In genomic region chr18:37668971-37669747, GRCh38 we compare ENCODE assay signal across 2 cellular contexts.
TF ChIP-seq lines count a peak whose summit lies in the region.

No MANE protein-coding gene starts in this region.

TF ChIP-seq in H1, 55 proteins besides CTCF, POLR2A, EP300 and RAD21 (continues in another document):
- TF ChIP-seq KDM1A (IDR thresholded peaks at IDR 0.05; ENCODE audit: borderline replicate concordance, low read length) (no peak), MAX (IDR thresholded peaks at IDR 0.05) (no peak), CHD7 (IDR thresholded peaks at IDR 0.05; ENCODE audit: insufficient replicate concordance, low read length) (no peak), CBX5 (IDR thresholded peaks at IDR 0.05; ENCODE audit: low read depth, low read length) (no peak), TAF1 (IDR thresholded peaks at IDR 0.05; ENCODE audit: low read depth, low read length) (no peak), RXRA (IDR thresholded peaks at IDR 0.05; ENCODE audit: insufficient read depth, low read depth, low read length) (no peak), SIX5 (IDR thresholded peaks at IDR 0.05; ENCODE audit: low read depth, low read length) (no peak), MAFK (IDR thresholded peaks at IDR 0.05; ENCODE audit: low read depth, low read length) (no peak), POU5F1 (IDR thresholded peaks at IDR 0.05; ENCODE audit: low read depth, low read length) (no peak), SP2 (IDR thresholded peaks at IDR 0.05; ENCODE audit: low read length) (no peak), ZNF274 (IDR thresholded peaks at IDR 0.05; ENCODE audit: borderline replicate concordance, extremely low read depth, low read length) (no peak), RNF2 (IDR thresholded peaks at IDR 0.05; ENCODE audit: borderline replicate concordance, low read depth, low read length, missing control alignments, poor library complexity, severe bottlenecking) (no peak), EZH2 (IDR thresholded peaks at IDR 0.05; ENCODE audit: low read depth, low read length, severe bottlenecking) (no peak), SUZ12 (IDR thresholded peaks at IDR 0.05; ENCODE audit: low read length) (no peak), GTF2F1 (IDR thresholded peaks at IDR 0.05; ENCODE audit: borderline replicate concordance, low read depth, low read length) (no peak), EGR1 (IDR thresholded peaks at IDR 0.05; ENCODE audit: borderline replicate concordance, low read depth, low read length) (no peak), JUND (IDR thresholded peaks at IDR 0.05; ENCODE audit: low read length) (no peak), USF2 (IDR thresholded peaks at IDR 0.05; ENCODE audit: low read length) (no peak)

TF ChIP-seq in HepG2, 621 proteins besides CTCF, POLR2A, EP300 and RAD21:
- no peak for TF ChIP-seq GATAD1 (CRISPR knock-in tag; IDR thresholded peaks at IDR 0.05)
